ENCODE assay signal across 1 cellular context in the genomic region with DNA sequence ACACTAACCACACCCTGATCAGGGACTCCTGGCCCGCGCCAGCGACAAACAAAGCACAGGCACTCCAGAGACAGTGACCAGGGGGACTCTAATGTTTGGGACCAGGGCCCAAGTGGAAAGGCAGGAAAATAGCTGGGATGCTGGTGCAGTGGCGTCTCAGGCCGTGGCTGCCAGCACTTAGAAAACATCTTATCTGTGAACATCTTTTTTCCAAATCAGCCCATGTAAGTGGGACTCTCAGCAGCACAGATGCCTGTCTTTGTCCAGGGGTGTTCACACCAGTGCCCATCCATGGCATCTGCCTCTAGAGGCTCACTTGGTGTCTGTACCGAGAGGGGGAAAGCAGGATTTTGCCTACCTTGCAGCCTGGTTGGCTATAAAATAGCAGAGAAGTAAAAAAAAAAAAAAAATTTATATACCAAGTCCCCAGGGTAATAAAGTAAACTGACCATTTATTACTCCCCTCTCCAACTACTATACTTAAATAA.
TF ChIP-seq lines count a peak whose summit lies in the region.

No MANE protein-coding gene starts in this region.

TF ChIP-seq in GM23338, 12 proteins besides CTCF, POLR2A, EP300 and RAD21 (continued from another document):
- TF ChIP-seq, protein P1, sequence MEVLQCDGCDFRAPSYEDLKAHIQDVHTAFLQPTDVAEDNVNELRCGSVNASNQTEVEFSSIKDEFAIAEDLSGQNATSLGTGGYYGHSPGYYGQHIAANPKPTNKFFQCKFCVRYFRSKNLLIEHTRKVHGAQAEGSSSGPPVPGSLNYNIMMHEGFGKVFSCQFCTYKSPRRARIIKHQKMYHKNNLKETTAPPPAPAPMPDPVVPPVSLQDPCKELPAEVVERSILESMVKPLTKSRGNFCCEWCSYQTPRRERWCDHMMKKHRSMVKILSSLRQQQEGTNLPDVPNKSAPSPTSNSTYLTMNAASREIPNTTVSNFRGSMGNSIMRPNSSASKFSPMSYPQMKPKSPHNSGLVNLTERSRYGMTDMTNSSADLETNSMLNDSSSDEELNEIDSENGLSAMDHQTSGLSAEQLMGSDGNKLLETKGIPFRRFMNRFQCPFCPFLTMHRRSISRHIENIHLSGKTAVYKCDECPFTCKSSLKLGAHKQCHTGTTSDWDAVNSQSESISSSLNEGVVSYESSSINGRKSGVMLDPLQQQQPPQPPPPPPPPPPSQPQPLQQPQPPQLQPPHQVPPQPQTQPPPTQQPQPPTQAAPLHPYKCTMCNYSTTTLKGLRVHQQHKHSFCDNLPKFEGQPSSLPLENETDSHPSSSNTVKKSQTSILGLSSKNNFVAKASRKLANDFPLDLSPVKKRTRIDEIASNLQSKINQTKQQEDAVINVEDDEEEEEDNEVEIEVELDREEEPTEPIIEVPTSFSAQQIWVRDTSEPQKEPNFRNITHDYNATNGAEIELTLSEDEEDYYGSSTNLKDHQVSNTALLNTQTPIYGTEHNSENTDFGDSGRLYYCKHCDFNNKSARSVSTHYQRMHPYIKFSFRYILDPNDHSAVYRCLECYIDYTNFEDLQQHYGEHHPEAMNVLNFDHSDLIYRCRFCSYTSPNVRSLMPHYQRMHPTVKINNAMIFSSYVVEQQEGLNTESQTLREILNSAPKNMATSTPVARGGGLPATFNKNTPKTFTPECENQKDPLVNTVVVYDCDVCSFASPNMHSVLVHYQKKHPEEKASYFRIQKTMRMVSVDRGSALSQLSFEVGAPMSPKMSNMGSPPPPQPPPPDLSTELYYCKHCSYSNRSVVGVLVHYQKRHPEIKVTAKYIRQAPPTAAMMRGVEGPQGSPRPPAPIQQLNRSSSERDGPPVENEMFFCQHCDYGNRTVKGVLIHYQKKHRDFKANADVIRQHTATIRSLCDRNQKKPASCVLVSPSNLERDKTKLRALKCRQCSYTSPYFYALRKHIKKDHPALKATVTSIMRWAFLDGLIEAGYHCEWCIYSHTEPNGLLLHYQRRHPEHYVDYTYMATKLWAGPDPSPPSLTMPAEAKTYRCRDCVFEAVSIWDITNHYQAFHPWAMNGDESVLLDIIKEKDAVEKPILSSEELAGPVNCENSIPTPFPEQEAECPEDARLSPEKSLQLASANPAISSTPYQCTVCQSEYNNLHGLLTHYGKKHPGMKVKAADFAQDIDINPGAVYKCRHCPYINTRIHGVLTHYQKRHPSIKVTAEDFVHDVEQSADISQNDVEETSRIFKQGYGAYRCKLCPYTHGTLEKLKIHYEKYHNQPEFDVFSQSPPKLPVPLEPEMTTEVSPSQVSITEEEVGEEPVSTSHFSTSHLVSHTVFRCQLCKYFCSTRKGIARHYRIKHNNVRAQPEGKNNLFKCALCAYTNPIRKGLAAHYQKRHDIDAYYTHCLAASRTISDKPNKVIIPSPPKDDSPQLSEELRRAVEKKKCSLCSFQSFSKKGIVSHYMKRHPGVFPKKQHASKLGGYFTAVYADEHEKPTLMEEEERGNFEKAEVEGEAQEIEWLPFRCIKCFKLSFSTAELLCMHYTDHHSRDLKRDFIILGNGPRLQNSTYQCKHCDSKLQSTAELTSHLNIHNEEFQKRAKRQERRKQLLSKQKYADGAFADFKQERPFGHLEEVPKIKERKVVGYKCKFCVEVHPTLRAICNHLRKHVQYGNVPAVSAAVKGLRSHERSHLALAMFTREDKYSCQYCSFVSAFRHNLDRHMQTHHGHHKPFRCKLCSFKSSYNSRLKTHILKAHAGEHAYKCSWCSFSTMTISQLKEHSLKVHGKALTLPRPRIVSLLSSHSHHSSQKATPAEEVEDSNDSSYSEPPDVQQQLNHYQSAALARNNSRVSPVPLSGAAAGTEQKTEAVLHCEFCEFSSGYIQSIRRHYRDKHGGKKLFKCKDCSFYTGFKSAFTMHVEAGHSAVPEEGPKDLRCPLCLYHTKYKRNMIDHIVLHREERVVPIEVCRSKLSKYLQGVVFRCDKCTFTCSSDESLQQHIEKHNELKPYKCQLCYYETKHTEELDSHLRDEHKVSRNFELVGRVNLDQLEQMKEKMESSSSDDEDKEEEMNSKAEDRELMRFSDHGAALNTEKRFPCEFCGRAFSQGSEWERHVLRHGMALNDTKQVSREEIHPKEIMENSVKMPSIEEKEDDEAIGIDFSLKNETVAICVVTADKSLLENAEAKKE (CRISPR knock-in tag; IDR thresholded peaks at IDR 0.05): no peak
- TF ChIP-seq ZNF114 (CRISPR knock-in tag; IDR thresholded peaks at IDR 0.05): no peak
- TF ChIP-seq EZH2 (IDR thresholded peaks at IDR 0.05; ENCODE audit: low read depth, unreplicated experiment): no peak
- no peak for TF ChIP-seq POLR2AphosphoS5 (IDR thresholded peaks at IDR 0.05; ENCODE audit: low read depth)
- TF ChIP-seq ZNF331 (CRISPR knock-in tag; IDR thresholded peaks at IDR 0.05; ENCODE audit: low read depth): no peak
- no peak for TF ChIP-seq STAT1 (IDR thresholded peaks at IDR 0.05; ENCODE audit: unreplicated experiment)
